In the genomic region with DNA sequence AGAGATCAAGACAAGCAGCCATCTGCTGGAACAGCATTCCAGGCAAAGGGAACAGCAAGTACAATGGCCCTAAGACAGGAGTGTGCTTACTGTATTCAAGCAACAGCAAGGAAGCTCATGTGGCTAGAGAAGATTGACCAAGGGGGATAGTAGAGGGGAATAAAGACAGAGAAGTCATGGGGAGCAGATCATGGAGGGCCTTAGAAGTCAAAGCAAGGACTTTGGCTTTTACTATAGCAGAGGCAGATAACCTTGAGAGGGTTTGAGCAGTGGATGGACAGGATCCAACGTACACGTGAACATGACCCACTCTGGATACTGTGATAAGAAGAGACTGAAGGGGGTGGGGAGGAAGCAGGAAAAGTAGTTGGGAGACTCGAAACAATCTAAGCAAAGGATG, we compare ENCODE assay signal across 1 cellular context.
TF ChIP-seq lines count a peak whose summit lies in the region.

No MANE protein-coding gene starts in this region.

TF ChIP-seq in K562, 482 proteins besides CTCF, POLR2A, EP300 and RAD21 (continued from another document and continues in another):
- TF ChIP-seq, protein P1, sequence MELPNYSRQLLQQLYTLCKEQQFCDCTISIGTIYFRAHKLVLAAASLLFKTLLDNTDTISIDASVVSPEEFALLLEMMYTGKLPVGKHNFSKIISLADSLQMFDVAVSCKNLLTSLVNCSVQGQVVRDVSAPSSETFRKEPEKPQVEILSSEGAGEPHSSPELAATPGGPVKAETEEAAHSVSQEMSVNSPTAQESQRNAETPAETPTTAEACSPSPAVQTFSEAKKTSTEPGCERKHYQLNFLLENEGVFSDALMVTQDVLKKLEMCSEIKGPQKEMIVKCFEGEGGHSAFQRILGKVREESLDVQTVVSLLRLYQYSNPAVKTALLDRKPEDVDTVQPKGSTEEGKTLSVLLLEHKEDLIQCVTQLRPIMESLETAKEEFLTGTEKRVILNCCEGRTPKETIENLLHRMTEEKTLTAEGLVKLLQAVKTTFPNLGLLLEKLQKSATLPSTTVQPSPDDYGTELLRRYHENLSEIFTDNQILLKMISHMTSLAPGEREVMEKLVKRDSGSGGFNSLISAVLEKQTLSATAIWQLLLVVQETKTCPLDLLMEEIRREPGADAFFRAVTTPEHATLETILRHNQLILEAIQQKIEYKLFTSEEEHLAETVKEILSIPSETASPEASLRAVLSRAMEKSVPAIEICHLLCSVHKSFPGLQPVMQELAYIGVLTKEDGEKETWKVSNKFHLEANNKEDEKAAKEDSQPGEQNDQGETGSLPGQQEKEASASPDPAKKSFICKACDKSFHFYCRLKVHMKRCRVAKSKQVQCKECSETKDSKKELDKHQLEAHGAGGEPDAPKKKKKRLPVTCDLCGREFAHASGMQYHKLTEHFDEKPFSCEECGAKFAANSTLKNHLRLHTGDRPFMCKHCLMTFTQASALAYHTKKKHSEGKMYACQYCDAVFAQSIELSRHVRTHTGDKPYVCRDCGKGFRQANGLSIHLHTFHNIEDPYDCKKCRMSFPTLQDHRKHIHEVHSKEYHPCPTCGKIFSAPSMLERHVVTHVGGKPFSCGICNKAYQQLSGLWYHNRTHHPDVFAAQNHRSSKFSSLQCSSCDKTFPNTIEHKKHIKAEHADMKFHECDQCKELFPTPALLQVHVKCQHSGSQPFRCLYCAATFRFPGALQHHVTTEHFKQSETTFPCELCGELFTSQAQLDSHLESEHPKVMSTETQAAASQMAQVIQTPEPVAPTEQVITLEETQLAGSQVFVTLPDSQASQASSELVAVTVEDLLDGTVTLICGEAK (IDR thresholded peaks at IDR 0.05) = no peak
- TF ChIP-seq, protein P1 (CRISPR knock-in tag; IDR thresholded peaks at IDR 0.05) = no peak
- TF ChIP-seq YBX1 (IDR thresholded peaks at IDR 0.05) (no peak), SUPT5H (IDR thresholded peaks at IDR 0.05) (no peak), DPF2 (IDR thresholded peaks at IDR 0.05) (peak; percentile 65; the same call in 1 of the 2 replicates), RBFOX2 (IDR thresholded peaks at IDR 0.05; ENCODE audit: low read depth, low read length) (no peak), RAD51 (IDR thresholded peaks at IDR 0.05; ENCODE audit: borderline replicate concordance, low read depth) (no peak), PHTF2 (CRISPR knock-in tag; IDR thresholded peaks at IDR 0.05) (no peak), KLF13 (tag; IDR thresholded peaks at IDR 0.05; ENCODE audit: borderline replicate concordance, low read depth) (no peak), SMARCA4 (IDR thresholded peaks at IDR 0.05) (0 out of 2 replicates have a peak, but pooled peaks have one; percentile 19), MAFK (IDR thresholded peaks at IDR 0.05; ENCODE audit: low read length) (no peak), NFRKB (IDR thresholded peaks at IDR 0.05; ENCODE audit: low read depth) (no peak), NFIC (IDR thresholded peaks at IDR 0.05) (0 out of 2 replicates have a peak, but pooled peaks have one; percentile 9), ASH1L (IDR thresholded peaks at IDR 0.05; ENCODE audit: borderline replicate concordance, low read depth, partially characterized antibody) (no peak), ZNF175 (CRISPR knock-in tag; IDR thresholded peaks at IDR 0.05; ENCODE audit: low read depth) (no peak), ESRRB (CRISPR knock-in tag; IDR thresholded peaks at IDR 0.05; ENCODE audit: borderline replicate concordance) (no peak), NR4A1 (CRISPR knock-in tag; IDR thresholded peaks at IDR 0.05) (no peak), NR4A1 (tag; IDR thresholded peaks at IDR 0.05) (no peak), SAFB (IDR thresholded peaks at IDR 0.05; ENCODE audit: borderline replicate concordance, low read depth, low read length) (no peak), CC2D1A (IDR thresholded peaks at IDR 0.05) (peak; percentile 54; the same call in 1 of the 2 replicates), ELF4 (CRISPR knock-in tag; IDR thresholded peaks at IDR 0.05) (peak; percentile 66; the same call in 1 of the 2 replicates), GABPB2 (CRISPR knock-in tag; conservative IDR thresholded peaks at IDR 0.05) (no peak)
- TF ChIP-seq, protein P2, sequence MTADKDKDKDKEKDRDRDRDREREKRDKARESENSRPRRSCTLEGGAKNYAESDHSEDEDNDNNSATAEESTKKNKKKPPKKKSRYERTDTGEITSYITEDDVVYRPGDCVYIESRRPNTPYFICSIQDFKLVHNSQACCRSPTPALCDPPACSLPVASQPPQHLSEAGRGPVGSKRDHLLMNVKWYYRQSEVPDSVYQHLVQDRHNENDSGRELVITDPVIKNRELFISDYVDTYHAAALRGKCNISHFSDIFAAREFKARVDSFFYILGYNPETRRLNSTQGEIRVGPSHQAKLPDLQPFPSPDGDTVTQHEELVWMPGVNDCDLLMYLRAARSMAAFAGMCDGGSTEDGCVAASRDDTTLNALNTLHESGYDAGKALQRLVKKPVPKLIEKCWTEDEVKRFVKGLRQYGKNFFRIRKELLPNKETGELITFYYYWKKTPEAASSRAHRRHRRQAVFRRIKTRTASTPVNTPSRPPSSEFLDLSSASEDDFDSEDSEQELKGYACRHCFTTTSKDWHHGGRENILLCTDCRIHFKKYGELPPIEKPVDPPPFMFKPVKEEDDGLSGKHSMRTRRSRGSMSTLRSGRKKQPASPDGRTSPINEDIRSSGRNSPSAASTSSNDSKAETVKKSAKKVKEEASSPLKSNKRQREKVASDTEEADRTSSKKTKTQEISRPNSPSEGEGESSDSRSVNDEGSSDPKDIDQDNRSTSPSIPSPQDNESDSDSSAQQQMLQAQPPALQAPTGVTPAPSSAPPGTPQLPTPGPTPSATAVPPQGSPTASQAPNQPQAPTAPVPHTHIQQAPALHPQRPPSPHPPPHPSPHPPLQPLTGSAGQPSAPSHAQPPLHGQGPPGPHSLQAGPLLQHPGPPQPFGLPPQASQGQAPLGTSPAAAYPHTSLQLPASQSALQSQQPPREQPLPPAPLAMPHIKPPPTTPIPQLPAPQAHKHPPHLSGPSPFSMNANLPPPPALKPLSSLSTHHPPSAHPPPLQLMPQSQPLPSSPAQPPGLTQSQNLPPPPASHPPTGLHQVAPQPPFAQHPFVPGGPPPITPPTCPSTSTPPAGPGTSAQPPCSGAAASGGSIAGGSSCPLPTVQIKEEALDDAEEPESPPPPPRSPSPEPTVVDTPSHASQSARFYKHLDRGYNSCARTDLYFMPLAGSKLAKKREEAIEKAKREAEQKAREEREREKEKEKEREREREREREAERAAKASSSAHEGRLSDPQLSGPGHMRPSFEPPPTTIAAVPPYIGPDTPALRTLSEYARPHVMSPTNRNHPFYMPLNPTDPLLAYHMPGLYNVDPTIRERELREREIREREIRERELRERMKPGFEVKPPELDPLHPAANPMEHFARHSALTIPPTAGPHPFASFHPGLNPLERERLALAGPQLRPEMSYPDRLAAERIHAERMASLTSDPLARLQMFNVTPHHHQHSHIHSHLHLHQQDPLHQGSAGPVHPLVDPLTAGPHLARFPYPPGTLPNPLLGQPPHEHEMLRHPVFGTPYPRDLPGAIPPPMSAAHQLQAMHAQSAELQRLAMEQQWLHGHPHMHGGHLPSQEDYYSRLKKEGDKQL (CRISPR knock-in tag; IDR thresholded peaks at IDR 0.05; ENCODE audit: borderline replicate concordance) = no peak
- TF ChIP-seq, protein P3, sequence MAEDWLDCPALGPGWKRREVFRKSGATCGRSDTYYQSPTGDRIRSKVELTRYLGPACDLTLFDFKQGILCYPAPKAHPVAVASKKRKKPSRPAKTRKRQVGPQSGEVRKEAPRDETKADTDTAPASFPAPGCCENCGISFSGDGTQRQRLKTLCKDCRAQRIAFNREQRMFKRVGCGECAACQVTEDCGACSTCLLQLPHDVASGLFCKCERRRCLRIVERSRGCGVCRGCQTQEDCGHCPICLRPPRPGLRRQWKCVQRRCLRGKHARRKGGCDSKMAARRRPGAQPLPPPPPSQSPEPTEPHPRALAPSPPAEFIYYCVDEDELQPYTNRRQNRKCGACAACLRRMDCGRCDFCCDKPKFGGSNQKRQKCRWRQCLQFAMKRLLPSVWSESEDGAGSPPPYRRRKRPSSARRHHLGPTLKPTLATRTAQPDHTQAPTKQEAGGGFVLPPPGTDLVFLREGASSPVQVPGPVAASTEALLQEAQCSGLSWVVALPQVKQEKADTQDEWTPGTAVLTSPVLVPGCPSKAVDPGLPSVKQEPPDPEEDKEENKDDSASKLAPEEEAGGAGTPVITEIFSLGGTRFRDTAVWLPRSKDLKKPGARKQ (CRISPR knock-in tag; IDR thresholded peaks at IDR 0.05) = no peak
- TF ChIP-seq, protein P4, sequence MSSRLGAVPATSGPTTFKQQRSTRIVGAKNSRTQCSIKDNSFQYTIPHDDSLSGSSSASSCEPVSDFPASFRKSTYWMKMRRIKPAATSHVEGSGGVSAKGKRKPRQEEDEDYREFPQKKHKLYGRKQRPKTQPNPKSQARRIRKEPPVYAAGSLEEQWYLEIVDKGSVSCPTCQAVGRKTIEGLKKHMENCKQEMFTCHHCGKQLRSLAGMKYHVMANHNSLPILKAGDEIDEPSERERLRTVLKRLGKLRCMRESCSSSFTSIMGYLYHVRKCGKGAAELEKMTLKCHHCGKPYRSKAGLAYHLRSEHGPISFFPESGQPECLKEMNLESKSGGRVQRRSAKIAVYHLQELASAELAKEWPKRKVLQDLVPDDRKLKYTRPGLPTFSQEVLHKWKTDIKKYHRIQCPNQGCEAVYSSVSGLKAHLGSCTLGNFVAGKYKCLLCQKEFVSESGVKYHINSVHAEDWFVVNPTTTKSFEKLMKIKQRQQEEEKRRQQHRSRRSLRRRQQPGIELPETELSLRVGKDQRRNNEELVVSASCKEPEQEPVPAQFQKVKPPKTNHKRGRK (tag; IDR thresholded peaks at IDR 0.05) = no peak
- TF ChIP-seq, protein P5, sequence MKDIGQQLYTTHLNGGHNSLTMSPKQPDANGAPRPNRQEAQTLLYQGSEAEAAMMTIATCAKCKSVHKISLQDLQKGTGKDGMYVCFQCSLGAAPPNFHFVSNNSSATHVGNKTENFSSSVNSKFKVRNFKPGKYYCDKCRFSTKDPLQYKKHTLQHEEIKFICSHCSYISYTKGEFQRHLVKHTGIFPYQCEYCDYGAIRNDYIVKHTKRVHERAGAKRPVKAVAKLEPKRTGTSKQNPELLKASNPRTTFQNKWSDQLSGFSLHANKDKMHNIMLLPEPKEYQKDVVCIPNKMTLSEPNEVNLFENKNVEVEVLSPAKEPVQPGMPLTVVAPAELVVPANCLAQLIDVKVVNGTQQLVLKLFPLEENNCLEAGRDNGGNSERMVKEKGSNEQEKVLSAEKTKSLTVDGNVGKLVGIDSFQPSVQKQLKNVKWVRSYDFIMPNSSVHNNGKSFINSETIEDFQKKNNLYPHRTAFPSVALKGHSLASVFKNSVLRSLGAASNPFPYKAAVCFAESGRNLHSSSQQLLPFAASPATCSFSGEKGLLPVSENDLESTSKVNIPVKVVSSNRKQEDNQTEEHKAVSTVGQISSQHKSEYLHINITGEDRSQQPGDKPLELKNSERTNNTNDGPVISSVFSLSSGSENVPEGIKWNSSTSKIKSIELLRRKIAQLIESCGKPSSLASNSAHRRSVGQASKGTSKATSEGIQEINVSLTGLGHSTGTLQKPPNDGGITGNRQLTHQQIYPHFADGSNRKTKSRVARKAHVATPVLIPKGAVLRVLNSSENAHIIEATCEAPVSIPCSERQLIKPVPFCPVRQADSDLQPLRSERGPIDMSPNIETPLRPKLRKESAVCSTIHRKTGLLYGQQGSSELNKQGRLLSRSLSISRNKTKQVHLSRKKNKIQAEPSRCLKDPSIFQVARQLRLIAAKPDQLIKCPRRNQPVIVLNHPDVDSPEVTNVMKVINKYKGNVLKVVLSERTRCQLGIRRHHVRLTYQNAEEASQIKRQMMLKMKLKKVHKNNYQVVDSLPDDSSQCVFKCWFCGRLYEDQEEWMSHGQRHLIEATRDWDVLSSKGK (CRISPR knock-in tag; IDR thresholded peaks at IDR 0.05) = no peak
- TF ChIP-seq, protein P6, sequence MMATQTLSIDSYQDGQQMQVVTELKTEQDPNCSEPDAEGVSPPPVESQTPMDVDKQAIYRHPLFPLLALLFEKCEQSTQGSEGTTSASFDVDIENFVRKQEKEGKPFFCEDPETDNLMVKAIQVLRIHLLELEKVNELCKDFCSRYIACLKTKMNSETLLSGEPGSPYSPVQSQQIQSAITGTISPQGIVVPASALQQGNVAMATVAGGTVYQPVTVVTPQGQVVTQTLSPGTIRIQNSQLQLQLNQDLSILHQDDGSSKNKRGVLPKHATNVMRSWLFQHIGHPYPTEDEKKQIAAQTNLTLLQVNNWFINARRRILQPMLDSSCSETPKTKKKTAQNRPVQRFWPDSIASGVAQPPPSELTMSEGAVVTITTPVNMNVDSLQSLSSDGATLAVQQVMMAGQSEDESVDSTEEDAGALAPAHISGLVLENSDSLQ (IDR thresholded peaks at IDR 0.05) = peak; percentile 12; the same call in 1 of the 2 replicates
- TF ChIP-seq, protein P7, sequence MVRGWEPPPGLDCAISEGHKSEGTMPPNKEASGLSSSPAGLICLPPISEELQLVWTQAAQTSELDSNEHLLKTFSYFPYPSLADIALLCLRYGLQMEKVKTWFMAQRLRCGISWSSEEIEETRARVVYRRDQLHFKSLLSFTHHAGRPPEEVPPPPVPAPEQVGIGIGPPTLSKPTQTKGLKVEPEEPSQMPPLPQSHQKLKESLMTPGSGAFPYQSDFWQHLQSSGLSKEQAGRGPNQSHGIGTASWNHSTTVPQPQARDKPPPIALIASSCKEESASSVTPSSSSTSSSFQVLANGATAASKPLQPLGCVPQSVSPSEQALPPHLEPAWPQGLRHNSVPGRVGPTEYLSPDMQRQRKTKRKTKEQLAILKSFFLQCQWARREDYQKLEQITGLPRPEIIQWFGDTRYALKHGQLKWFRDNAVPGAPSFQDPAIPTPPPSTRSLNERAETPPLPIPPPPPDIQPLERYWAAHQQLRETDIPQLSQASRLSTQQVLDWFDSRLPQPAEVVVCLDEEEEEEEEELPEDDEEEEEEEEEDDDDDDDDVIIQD (CRISPR knock-in tag; IDR thresholded peaks at IDR 0.05) = 0 out of 2 replicates have a peak, but pooled peaks have one; percentile 19
